ENCODE assay signal across 20 cellular contexts in the genomic region with DNA sequence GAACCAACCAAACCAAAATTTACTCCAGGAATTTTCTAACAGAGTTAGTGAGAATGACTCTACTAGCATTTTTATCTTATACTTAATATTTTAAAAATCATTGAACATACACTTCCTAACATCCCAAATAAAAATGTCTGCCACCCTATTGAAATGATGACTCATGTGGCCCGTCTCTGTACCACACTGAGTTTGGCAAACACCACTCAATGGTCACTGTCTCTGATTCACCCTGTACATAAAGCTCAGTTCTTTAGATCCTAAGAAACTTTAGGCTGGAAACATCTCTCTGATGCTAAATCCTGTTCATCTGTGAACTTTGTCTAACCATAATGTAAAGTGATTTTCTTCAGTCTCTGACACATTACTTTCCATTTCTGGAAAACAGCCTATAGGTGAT.
A peak's percentile ranks its signal among the peaks of the same experiment; 100 is the strongest.
DNase-seq lines count a peak whose midpoint lies in the region; ATAC-seq, FAIRE-seq and TF ChIP-seq lines count a peak whose summit lies in the region.
"Had no signal": no experiment of that assay in that cellular context is flagged by ENCODE, and none has a peak within 500 bp of the region (broad histone marks: within the 10 kb centered on the region; RNA-seq: fewer than 3 reads in every experiment).

No MANE protein-coding gene starts in this region.

- FAIRE-seq in H54 (lab: Jason Lieb, UNC) = no peak
- FAIRE-seq: D721Med had no signal

- no peak overlapping the region for H3K4me3 Mint-ChIP-seq in activated CD8-positive, alpha-beta memory T cell treated with anti-CD3 and anti-CD28 coated beads, Interleukin-2, amount 10 ng/mL, durations not matched to agents 7 days and 5 days

- no peak for TF ChIP-seq POLR2A in H54 (IDR thresholded peaks at IDR 0.05; ENCODE audit: low read depth, low read length)

- no peak for ATAC-seq in activated CD8-positive, alpha-beta memory T cell treated with anti-CD3 and anti-CD28 coated beads, Interleukin-2, amount 10 ng/mL, durations not matched to agents 7 days and 5 days

- H3K9me3 Mint-ChIP-seq in activated CD8-positive, alpha-beta memory T cell treated with anti-CD3 and anti-CD28 coated beads, Interleukin-2, amount 10 ng/mL, durations not matched to agents 7 days and 5 days (ENCODE audit: low read depth) = peaks cover 3% of the 10 kb centered on the region

- CTCF ChIA-PET in activated CD8-positive, alpha-beta memory T cell treated with anti-CD3 and anti-CD28 coated beads, Interleukin-2, amount 10 ng/mL, durations not matched to agents 7 days and 5 days (lab: Charles Lee) = no interaction called here

- DNase-seq in H54 (ENCODE audit: insufficient read length, low spot score) (peak; percentile 5), NCI-H69 (lab: John Stamatoyannopoulos, UW) (peak; percentile 26), fibroblast of mammary gland (ENCODE audit: low read depth) (peak; percentile 29), mesenteric fat pad (ENCODE audit: low spot score) (no peak), activated T-cell treated with anti-CD3 and anti-CD28 coated beads for 4 hours (no peak), cortex of kidney (lab: John Stamatoyannopoulos, UW) (no peak)
- no peak for DNase-seq in activated CD8-positive, alpha-beta memory T cell treated with anti-CD3 and anti-CD28 coated beads, Interleukin-2, amount 10 ng/mL, durations not matched to agents 7 days and 5 days
- DNase-seq: AML-193, DMS79 treated with DMSO at 0.1 percent for 48 hours, GDM1, Kasumi-1, MV-4-11, NCI-H1417, NCI-H187, NCI-H2107, NCI-H510A, NCI-H82, OCI-M1 had no signal

- H3K4me3 ChIP-seq in fibroblast of mammary gland (ENCODE audit: control insufficient read depth, low read depth, low read length) = no peak overlapping the region
- H3K4me3 ChIP-seq: HAP-1 had no signal

- H3K27ac Mint-ChIP-seq in activated CD8-positive, alpha-beta memory T cell treated with anti-CD3 and anti-CD28 coated beads, Interleukin-2, amount 10 ng/mL, durations not matched to agents 7 days and 5 days = no peak overlapping the region

- TF ChIP-seq CTCF in fibroblast of mammary gland (conservative IDR thresholded peaks at IDR 0.05; ENCODE audit: control insufficient read depth, insufficient read depth, low read depth, low read length) = no peak

- no peaks in the 10 kb centered on the region for H3K4me1 Mint-ChIP-seq in activated CD8-positive, alpha-beta memory T cell treated with anti-CD3 and anti-CD28 coated beads, Interleukin-2, amount 10 ng/mL, durations not matched to agents 7 days and 5 days

- H3K27me3 Mint-ChIP-seq in activated CD8-positive, alpha-beta memory T cell treated with anti-CD3 and anti-CD28 coated beads, Interleukin-2, amount 10 ng/mL, durations not matched to agents 7 days and 5 days = no peaks in the 10 kb centered on the region

- H3K36me3 Mint-ChIP-seq in activated CD8-positive, alpha-beta memory T cell treated with anti-CD3 and anti-CD28 coated beads, Interleukin-2, amount 10 ng/mL, durations not matched to agents 7 days and 5 days = no peaks in the 10 kb centered on the region

Comparison
In these comparisons a context has a peak if more than half of its experiments do, and no peak if none do; other contexts are left out.
1. DNase-seq: peak in H54 (single experiment), NCI-H69 (single experiment) and fibroblast of mammary gland (single experiment); none in mesenteric fat pad (single experiment), activated CD8-positive, alpha-beta memory T cell treated with anti-CD3 and anti-CD28 coated beads, Interleukin-2, amount 10 ng/mL, durations not matched to agents 7 days and 5 days (single experiment), activated T-cell treated with anti-CD3 and anti-CD28 coated beads for 4 hours (single experiment) and cortex of kidney (single experiment).